20 cellular contexts compared by ENCODE assay signal in the genomic region with DNA sequence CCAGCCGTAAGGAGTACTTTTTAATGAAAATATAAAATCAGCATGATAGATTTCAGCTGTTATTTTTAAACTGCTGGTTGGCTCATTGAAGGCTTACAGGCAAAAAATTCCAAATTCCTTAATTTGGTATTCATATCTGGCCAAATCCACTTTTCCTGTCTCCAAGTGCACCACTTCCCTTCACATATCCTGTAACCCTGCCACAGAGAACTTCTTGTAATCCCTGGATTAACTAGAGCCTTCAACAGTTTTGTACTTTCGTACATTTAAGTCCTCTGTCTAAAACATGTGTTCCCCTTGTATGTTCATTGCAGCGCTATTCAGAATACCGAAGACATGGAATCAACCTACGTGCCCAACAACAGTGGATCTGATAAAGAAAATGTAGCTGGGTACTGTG. TPM values are rescaled to one million over a fixed set of nuclear protein-coding genes. Genes with fewer than 3 reads are reported as not detected.
DNase-seq lines count a peak whose midpoint lies in the region; ATAC-seq, FAIRE-seq and TF ChIP-seq lines count a peak whose summit lies in the region.
"Had no signal": no experiment of that assay in that cellular context is flagged by ENCODE, and none has a peak within 500 bp of the region (broad histone marks: within the 10 kb centered on the region; RNA-seq: fewer than 3 reads in every experiment).

No MANE protein-coding gene starts in this region.

- no peak for ATAC-seq in A549
- no peak for ATAC-seq in WTC11
- no peak for ATAC-seq in GM21381 (IDR thresholded peaks at IDR 0.05; ENCODE audit: unreplicated experiment)
- ATAC-seq: CD8-positive, alpha-beta T cell had no signal

- TF ChIP-seq CTCF in A549 (IDR thresholded peaks at IDR 0.05) (no peak), WTC11 (IDR thresholded peaks at IDR 0.05) (no peak), brain microvascular endothelial cell (IDR thresholded peaks at IDR 0.05; ENCODE audit: low read depth, low read length, missing control alignments) (no peak)

- peaks cover 22% of the 10 kb centered on the region for H3K36me3 ChIP-seq in brain microvascular endothelial cell (replicated peaks)

- in situ Hi-C loops in brain microvascular endothelial cell (cut with HindIII; ENCODE audit: low pct_ligation_motif_present, low sequenced_read_pairs): no loop called here

- no peak overlapping the region for H3K4me3 ChIP-seq in A549
- H3K4me3 ChIP-seq in brain microvascular endothelial cell (ENCODE audit: low read depth, low read length): no peak overlapping the region
- H3K4me3 ChIP-seq: BLaER1, HAP-1 had no signal

- H3K4me1 Mint-ChIP-seq in WTC11: no peaks in the 10 kb centered on the region

- FAIRE-seq in A549 (lab: Jason Lieb, UNC): peak; percentile 7
- FAIRE-seq: GM12892, H54 had no signal

- no peaks in the 10 kb centered on the region for H3K4me1 ChIP-seq in A549
- H3K4me1 ChIP-seq: Caco-2, HAP-1 had no signal

- TF ChIP-seq RAD21 in A549 (conservative IDR thresholded peaks at IDR 0.05 in 1 of 2, IDR thresholded peaks at IDR 0.05 in 1 of 2): no peak

- H3K9me3 ChIP-seq in A549: no peaks in the 10 kb centered on the region
- H3K9me3 ChIP-seq: Caco-2, HAP-1 had no signal

- TF ChIP-seq EP300 in A549 (IDR thresholded peaks at IDR 0.05): no peak

- POLR2A ChIA-PET in A549 (lab: Yijun Ruan, JAX): interaction anchor here (0.6 kb wide), 1 partner anchor 64 kb away, joined by 4 read pairs; no protein-coding TSS in a partner anchor
- POLR2A ChIA-PET in WTC11 (lab: Charles Lee): no interaction called here

- no peaks in the 10 kb centered on the region for H3K27me3 Mint-ChIP-seq in WTC11 (ENCODE audit: low read depth)
- H3K27me3 Mint-ChIP-seq: B cell; CD4-positive, CD25-positive, alpha-beta regulatory T cell had no signal

- peaks cover 11% of the 10 kb centered on the region for H3K9me3 Mint-ChIP-seq in WTC11

- no peak overlapping the region for H3K4me2 ChIP-seq in A549
- H3K4me2 ChIP-seq: BLaER1 had no signal

- CTCF ChIA-PET in A549 (lab: Yijun Ruan, JAX) (interaction anchor here (0.8 to 2.2 kb wide), 3 partner anchors 19 to 134 kb away, joined by 3 to 7 read pairs (median 4); no protein-coding TSS in a partner anchor), WTC11 (lab: Charles Lee) (interaction anchor here (1.6 kb wide), 1 partner anchor 9 kb away, joined by 3 read pairs; no protein-coding TSS in a partner anchor)

- WGBS in A549 (ENCODE audit: missing lambda C conversion rate): 87% methylated on average over 5 of the region's 5 CpGs

- DNase-seq in A549 (ENCODE audit: low read depth in 1 of 2, low spot score in 1 of 2) (no peak), HCEC 1CT (peak; percentile 32), WTC11 (ENCODE audit: low spot score) (no peak), iris pigment epithelial cell (ENCODE audit: low read depth) (peak; percentile 76), caudate nucleus (lab: John Stamatoyannopoulos, UW) (no peak), brain microvascular endothelial cell (no peak), OCI-M1 (lab: John Stamatoyannopoulos, UW) (no peak)
- DNase-seq: Caco-2; CD4-positive, CD25-positive, alpha-beta regulatory T cell; CD8-positive, alpha-beta T cell; DMS53; DMS79 treated with DMSO at 0.1 percent for 48 hours; GOT3 had no signal

- peak overlapping the region; percentile 42; the same call in 1 of the 2 replicates for H3K27ac Mint-ChIP-seq in WTC11
- H3K27ac Mint-ChIP-seq: B cell; CD8-positive, alpha-beta T cell had no signal

- no peaks in the 10 kb centered on the region for H3K27me3 ChIP-seq in brain microvascular endothelial cell (replicated peaks)
- H3K27me3 ChIP-seq: BLaER1 had no signal

- no peak overlapping the region for H3K4me3 Mint-ChIP-seq in WTC11
- H3K4me3 Mint-ChIP-seq: B cell; CD4-positive, CD25-positive, alpha-beta regulatory T cell; CD8-positive, alpha-beta T cell had no signal

- H3K36me3 Mint-ChIP-seq in WTC11: peaks cover 26% of the 10 kb centered on the region

- TF ChIP-seq POLR2A in A549 (IDR thresholded peaks at IDR 0.05; ENCODE audit: low read length): no peak

- H3K27ac ChIP-seq in A549: no peak overlapping the region
- H3K27ac ChIP-seq in caudate nucleus (ENCODE audit: low read depth, low read length): no peak overlapping the region
- H3K27ac ChIP-seq in brain microvascular endothelial cell: no peak overlapping the region
- H3K27ac ChIP-seq: BLaER1, C4-2B had no signal

TF ChIP-seq in A549, 52 proteins besides CTCF, POLR2A, EP300 and RAD21 (continues in another document):
- TF ChIP-seq USF2 (IDR thresholded peaks at IDR 0.05) (no peak), PBX3 (IDR thresholded peaks at IDR 0.05) (no peak), HOXA7 (CRISPR knock-in tag; IDR thresholded peaks at IDR 0.05) (no peak), RCOR1 (IDR thresholded peaks at IDR 0.05; ENCODE audit: low read depth, low read length) (no peak), KDM5A (IDR thresholded peaks at IDR 0.05) (no peak)

TF ChIP-seq in WTC11, 78 proteins besides CTCF, POLR2A, EP300 and RAD21:
- TF ChIP-seq ZNF121 (CRISPR knock-in tag; IDR thresholded peaks at IDR 0.05) (no peak), GTF2I (CRISPR knock-in tag; conservative IDR thresholded peaks at IDR 0.05) (no peak), CREB1 (CRISPR knock-in tag; IDR thresholded peaks at IDR 0.05) (no peak), USF2 (CRISPR knock-in tag; IDR thresholded peaks at IDR 0.05) (no peak), EMX1 (CRISPR knock-in tag; IDR thresholded peaks at IDR 0.05) (no peak)

RNA-seq across cellular contexts. Expression of gene PUS7L, which starts 9.6 kb away (rescaled TPM):
- polyA plus RNA-seq in A549 (2011; rRNA removed) (12.1 and 16.6 TPM in 2 replicates), A549 (2017; fragmentation: RNase III; extraction: RNeasy Plus Mini Kit Qiagen cat#74134 plus additional on column Dnase treatment) (5.8 to 6.5 TPM (median 6.4 TPM) in 3 replicates)
- 1.4 and 1.6 TPM in 2 replicates for polyA plus RNA-seq in A549 (2012; cell fraction: cytosol; rRNA removed)
- polyA plus RNA-seq in A549 (2012; cell fraction: nucleus; rRNA removed): 0.73 and 1.2 TPM in 2 replicates
- 11.2 and 12.1 TPM in 2 replicates for polyA minus RNA-seq in A549 (2011; rRNA and poly(A)+ RNA removed)
- total RNA-seq in WTC11 (2021): 16.0 to 20.7 TPM (median 16.4 TPM) in 3 replicates

RNA-seq across cellular contexts. Expression of gene IRAK4, which starts 9.7 kb away (rescaled TPM):
- polyA plus RNA-seq in A549 (2011; rRNA removed) (15.7 and 18.4 TPM in 2 replicates), A549 (2017; fragmentation: RNase III; extraction: RNeasy Plus Mini Kit Qiagen cat#74134 plus additional on column Dnase treatment) (6.6 to 7.2 TPM (median 7.1 TPM) in 3 replicates)
- 2.7 and 2.8 TPM in 2 replicates for polyA plus RNA-seq in A549 (2012; cell fraction: cytosol; rRNA removed)
- 2.4 and 4.3 TPM in 2 replicates for polyA plus RNA-seq in A549 (2012; cell fraction: nucleus; rRNA removed)
- 5.2 and 7.2 TPM in 2 replicates for polyA minus RNA-seq in A549 (2011; rRNA and poly(A)+ RNA removed)
- total RNA-seq in WTC11 (2021): 5.7 to 6.5 TPM (median 6.1 TPM) in 3 replicates

RNA-seq across cellular contexts. Expression of gene TWF1, which starts 57.1 kb away (rescaled TPM):
- polyA plus RNA-seq in A549 (2011; rRNA removed): 128 and 173 TPM in 2 replicates
- 31.1 and 35.2 TPM in 2 replicates for polyA plus RNA-seq in A549 (2012; cell fraction: cytosol; rRNA removed)
- 10.9 and 17.0 TPM in 2 replicates for polyA plus RNA-seq in A549 (2012; cell fraction: nucleus; rRNA removed)
- 80.3 to 83.1 TPM (median 82.2 TPM) in 3 replicates for polyA plus RNA-seq in A549 (2017; fragmentation: RNase III; extraction: RNeasy Plus Mini Kit Qiagen cat#74134 plus additional on column Dnase treatment)
- polyA minus RNA-seq in A549 (2011; rRNA and poly(A)+ RNA removed): 34.5 and 40.9 TPM in 2 replicates
- 28.4 to 33.1 TPM (median 29.0 TPM) in 3 replicates for total RNA-seq in WTC11 (2021)

Comparison
In these comparisons a context has a peak if more than half of its experiments do, and no peak if none do; other contexts are left out.
1. DNase-seq: peak in HCEC 1CT (single experiment) and iris pigment epithelial cell (single experiment); none in A549 (0 of 2), WTC11 (single experiment), caudate nucleus (0 of 61), brain microvascular endothelial cell (single experiment) and OCI-M1 (single experiment).